11 cellular contexts compared by ENCODE assay signal in genomic region chr6:133888931-133889556, GRCh38. TPM values are rescaled to one million over a fixed set of nuclear protein-coding genes. Genes with fewer than 3 reads are reported as not detected.
A peak's percentile ranks its signal among the peaks of the same experiment; 100 is the strongest.
DNase-seq lines count a peak whose midpoint lies in the region; ATAC-seq, FAIRE-seq and TF ChIP-seq lines count a peak whose summit lies in the region.
"Had no signal": no experiment of that assay in that cellular context is flagged by ENCODE, and none has a peak within 500 bp of the region (broad histone marks: within the 10 kb centered on the region; RNA-seq: fewer than 3 reads in every experiment).

Gene TCF21 (plus strand): TSS chr6:133889113. CDS start chr6:133889398, 285 bp downstream.

- peaks cover 48% of the 10 kb centered on the region for H3K27me3 ChIP-seq in H9 (ENCODE audit: insufficient read depth, low read length)

- H2BK15ac ChIP-seq in H9 (ENCODE audit: low read depth, low read length), result no peak within 1 kb of the TSS

- no CpG with 5 or more reads among the region's 22 CpGs for WGBS in H9 (ENCODE audit: extremely low coverage, insufficient read length, low lambda C conversion rate)

- H3K23me2 ChIP-seq in H9 (ENCODE audit: insufficient read length, low read depth, low read length, poor library complexity, severe bottlenecking), result peaks cover 20% of the 10 kb centered on the region

- no peak within 1 kb of the TSS for H2AK5ac ChIP-seq in H9 (ENCODE audit: insufficient read length, low read length)

- H3K4ac ChIP-seq in H9 (ENCODE audit: low read depth, low read length), result no peak within 1 kb of the TSS

- H4K8ac ChIP-seq in H9 (replicated peaks; ENCODE audit: insufficient read length, low read depth, low read length), result no peak within 1 kb of the TSS

- no peak within 1 kb of the TSS for H2BK5ac ChIP-seq in H9 (ENCODE audit: insufficient read length, low read length)

- FAIRE-seq in frontal cortex (lab: Jason Lieb, UNC), result no peak
- FAIRE-seq: GM12878 had no signal

- peaks cover 99% of the 10 kb centered on the region for H3K27me3 Mint-ChIP-seq in H9 (ENCODE audit: low read depth)

- no peak within 1 kb of the TSS for H3K27ac ChIP-seq in H9 (ENCODE audit: insufficient read length, low read depth, low read length)
- H3K27ac ChIP-seq: parathyroid adenoma had no signal

- H3K9me3 Mint-ChIP-seq in H9, result no peaks in the 10 kb centered on the region; a peak in 1 of 5 replicates

- peak within 1 kb of the TSS; percentile 41 for H3K4me3 ChIP-seq in skeletal muscle cell (ENCODE audit: low read depth, low read length)
- H3K4me3 ChIP-seq: GM12878 had no signal

- ATAC-seq in HG02885 (IDR thresholded peaks at IDR 0.05; ENCODE audit: poor library complexity, unreplicated experiment) (no peak), GM18861 (IDR thresholded peaks at IDR 0.05; ENCODE audit: unreplicated experiment) (no peak)
- ATAC-seq: GM12878 had no signal

- no peaks in the 10 kb centered on the region for H3K9me3 ChIP-seq in H9 (ENCODE audit: control insufficient read depth, low read depth, low read length)

- peak within 1 kb of the TSS; percentile 66 to 89 for H3K4me3 Mint-ChIP-seq in H9

- peaks cover 36 to 40% of the 10 kb centered on the region in 2 experiments for H3K4me1 Mint-ChIP-seq in H9

- H3K79me1 ChIP-seq in H9 (ENCODE audit: insufficient read depth, low read depth, low read length, poor library complexity, severe bottlenecking), result no peaks in the 10 kb centered on the region

- H2BK20ac ChIP-seq in H9 (ENCODE audit: low read depth, low read length, poor library complexity, severe bottlenecking), result no peak within 1 kb of the TSS

- H3K36me3 Mint-ChIP-seq in H9 (ENCODE audit: insufficient read depth in 1 of 3, low read depth in 3 of 3), result no peaks in the 10 kb centered on the region; a peak in 1 of 7 replicates

- H3K14ac ChIP-seq in H9 (ENCODE audit: insufficient read depth, low read length), result no peak within 1 kb of the TSS; the same call in 1 of the 2 replicates

- H4K91ac ChIP-seq in H9 (ENCODE audit: insufficient read length, low read depth, low read length), result no peak within 1 kb of the TSS

- no peak within 1 kb of the TSS for H3K23ac ChIP-seq in H9 (ENCODE audit: insufficient read length, low read depth, low read length)

- H3T11ph ChIP-seq in H9 (ENCODE audit: low read length), result no peak within 1 kb of the TSS

- no peak for TF ChIP-seq CTCF in H9 (conservative IDR thresholded peaks at IDR 0.05)

- H4K20me1 ChIP-seq in H9 (ENCODE audit: control insufficient read depth, insufficient read depth, insufficient read length), result no peaks in the 10 kb centered on the region

- no peak within 1 kb of the TSS for H4K5ac ChIP-seq in H9 (ENCODE audit: insufficient read length, low read depth, low read length)

- H3K4me2 ChIP-seq in H9 (ENCODE audit: insufficient read depth, insufficient read length, low read length), result peak within 1 kb of the TSS; percentile 85

- no peak within 1 kb of the TSS for H3K9ac ChIP-seq in H9 (ENCODE audit: extremely low read depth, insufficient read length, low read length)
- H3K9ac ChIP-seq: parathyroid adenoma had no signal

- DNase-seq in H9, result peak; percentile 73
- peak; percentile 66 for DNase-seq in astrocyte of the hippocampus (ENCODE audit: low read depth, low spot score)
- DNase-seq in iPS-NIHi7 (ENCODE audit: extremely low spot score), result peak; percentile 69
- DNase-seq in skeletal muscle cell (ENCODE audit: low read depth), result no peak
- DNase-seq in frontal cortex (ENCODE audit: low spot score in 2 of 2), result no peak
- no peak for DNase-seq in NCI-H2081 (lab: John Stamatoyannopoulos, UW)
- DNase-seq: NK-92 treated with Interleukin-12 subunit alpha and Interleukin-12 subunit beta, amount 100 ng/mL, for 24 hours had no signal

- 0 out of 2 replicates have a peak, but pooled peaks cover 2% of the 10 kb centered on the region for H3K4me1 ChIP-seq in H9 (ENCODE audit: insufficient read depth, low read length)
- H3K4me1 ChIP-seq: parathyroid adenoma had no signal

- H3K79me2 ChIP-seq in H9 (ENCODE audit: insufficient read depth, low read length), result no peaks in the 10 kb centered on the region
- H3K79me2 ChIP-seq: parathyroid adenoma had no signal

- H2AFZ ChIP-seq in H9 (ENCODE audit: low read length), result no peak within 1 kb of the TSS
- H2AFZ ChIP-seq: parathyroid adenoma had no signal

- no peak within 1 kb of the TSS for H3K56ac ChIP-seq in H9 (ENCODE audit: insufficient read length, low read depth, low read length)

- no peak within 1 kb of the TSS for H2BK120ac ChIP-seq in H9 (ENCODE audit: low read depth, low read length, poor library complexity, severe bottlenecking)

- peak within 1 kb of the TSS in 1 of 3 experiments; percentile 75; a peak in 2 of 7 replicates for H3K27ac Mint-ChIP-seq in H9

- H3K18ac ChIP-seq in H9 (ENCODE audit: insufficient read length, low read depth, low read length), result no peak within 1 kb of the TSS

- no peak within 1 kb of the TSS for H2BK12ac ChIP-seq in H9 (ENCODE audit: insufficient read length, low read depth, low read length)

RNA-seq across cellular contexts. Expression of gene TCF21, which starts in this region (rescaled TPM):
- total RNA-seq in H9 (2021), result not detected in 2 replicates
- total RNA-seq in frontal cortex, result not detected

Comparison
In these comparisons a context has a peak if more than half of its experiments do, and no peak if none do; other contexts are left out.
1. Peak in DNase-seq and H3K4me2 ChIP-seq in H9; RNA of the gene not detected or under 1 TPM.
2. DNase-seq: peak in astrocyte of the hippocampus (single experiment) and iPS-NIHi7 (single experiment); none in skeletal muscle cell (single experiment), frontal cortex (0 of 2) and NCI-H2081 (0 of 2).